Comparison of ENCODE assay signal across 1 cellular context in genomic region chrX:87525771-87526229, GRCh38.
TF ChIP-seq lines count a peak whose summit lies in the region.

No MANE protein-coding gene starts in this region.

TF ChIP-seq in A549, 52 proteins besides CTCF, POLR2A, EP300 and RAD21 (continued from another document):
- no peak for TF ChIP-seq POLR2AphosphoS2 (conservative IDR thresholded peaks at IDR 0.05; ENCODE audit: low read length)
- no peak for TF ChIP-seq NPAS2 (CRISPR knock-in tag; IDR thresholded peaks at IDR 0.05; ENCODE audit: borderline replicate concordance)
- no peak for TF ChIP-seq PHF8 (IDR thresholded peaks at IDR 0.05; ENCODE audit: borderline replicate concordance, low read depth)
- no peak for TF ChIP-seq REST (IDR thresholded peaks at IDR 0.05)
- TF ChIP-seq KDM5A (IDR thresholded peaks at IDR 0.05) = no peak
- no peak for TF ChIP-seq HEYL (CRISPR knock-in tag; IDR thresholded peaks at IDR 0.05)
- no peak for TF ChIP-seq MAZ (IDR thresholded peaks at IDR 0.05; ENCODE audit: borderline replicate concordance, low read depth, low read length)
- TF ChIP-seq MAFK (IDR thresholded peaks at IDR 0.05; ENCODE audit: partially characterized antibody) = no peak
- TF ChIP-seq GATA3 (IDR thresholded peaks at IDR 0.05; ENCODE audit: borderline replicate concordance) = peak; percentile 56; the same call in 1 of the 2 replicates
- TF ChIP-seq TP53 (CRISPR knock-in tag; IDR thresholded peaks at IDR 0.05) = no peak
